ENCODE assay signal across 25 cellular contexts in the genomic region with DNA sequence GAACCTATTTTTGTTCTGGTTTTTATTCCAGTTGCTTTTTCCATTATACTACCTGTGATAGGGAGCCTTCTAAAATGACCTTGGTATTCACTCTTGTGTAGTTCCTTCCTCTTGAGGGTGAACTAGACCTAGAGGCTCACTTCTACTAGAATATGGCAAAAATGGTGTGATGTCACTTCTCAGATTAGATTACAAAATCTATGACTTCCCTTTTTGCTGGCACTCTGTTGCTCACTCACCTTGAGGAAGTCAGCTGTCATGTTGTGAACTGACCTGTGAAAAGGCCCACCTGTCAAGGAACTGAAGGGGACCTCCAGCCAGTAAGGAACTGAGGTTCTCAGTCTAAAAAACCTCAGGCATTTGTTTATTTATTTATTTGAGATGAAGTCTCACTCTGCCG. TPM values are rescaled to one million over a fixed set of nuclear protein-coding genes. Genes with fewer than 3 reads are reported as not detected.
DNase-seq lines count a peak whose midpoint lies in the region; ATAC-seq and TF ChIP-seq lines count a peak whose summit lies in the region.
"Had no signal": no experiment of that assay in that cellular context is flagged by ENCODE, and none has a peak within 500 bp of the region (broad histone marks: within the 10 kb centered on the region; RNA-seq: fewer than 3 reads in every experiment).

No MANE protein-coding gene starts in this region.

- H3K79me2 ChIP-seq in Karpas-422 (ENCODE audit: low read length), result no peaks in the 10 kb centered on the region

- H3K4me1 ChIP-seq in Karpas-422 (ENCODE audit: low read length) (peaks cover 3% of the 10 kb centered on the region; the same call in 1 of the 2 replicates), RWPE2 (ENCODE audit: insufficient read depth, poor library complexity, severe bottlenecking) (peaks cover 15% of the 10 kb centered on the region)
- H3K4me1 ChIP-seq: HAP-1 had no signal

- no peaks in the 10 kb centered on the region for H4K20me1 ChIP-seq in Karpas-422 (ENCODE audit: insufficient read depth, low read depth, low read length)

- H2AFZ ChIP-seq in Karpas-422 (ENCODE audit: low read length), result no peak overlapping the region

- DNase-seq in HL-60 (ENCODE audit: low read depth in 1 of 2, low spot score in 1 of 2), result peak; percentile 0 to 12
- peak; percentile 63 for DNase-seq in Karpas-422
- DNase-seq in RWPE2 (ENCODE audit: low spot score), result no peak
- DNase-seq in epithelial cell of prostate (ENCODE audit: low read depth, low spot score), result no peak
- DNase-seq in HuH-7 (ENCODE audit: low spot score), result no peak
- DNase-seq in type B pancreatic cell (ENCODE audit: extremely low spot score, unreplicated experiment), result no peak
- no peak for DNase-seq in NCI-H1048 (lab: John Stamatoyannopoulos, UW)
- DNase-seq: C1 segment of cervical spinal cord; CD4-positive, alpha-beta memory T cell; COR-L47; DMS53; GOT3; MM.1S; NCI-H1105 treated with DMSO at 0.1 percent for 48 hours; NCI-H146; NCI-H1930; NCI-H2107; NCI-H524; NCI-H774; SHP77 treated with DMSO at 0.1 percent for 48 hours; SW 1271 had no signal

- peaks cover 5% of the 10 kb centered on the region for H3K4me1 Mint-ChIP-seq in type B pancreatic cell (ENCODE audit: unreplicated experiment)

- H3K27me3 ChIP-seq in HL-60 (ENCODE audit: insufficient read depth, poor library complexity, severe bottlenecking), result peaks cover under 1% of the 10 kb centered on the region
- peaks cover 3% of the 10 kb centered on the region; the same call in 1 of the 2 replicates for H3K27me3 ChIP-seq in Karpas-422 (ENCODE audit: low read length)
- H3K27me3 ChIP-seq in RWPE2 (ENCODE audit: insufficient read depth, poor library complexity, severe bottlenecking), result no peaks in the 10 kb centered on the region

- H3K36me3 Mint-ChIP-seq in type B pancreatic cell, result peaks cover 22% of the 10 kb centered on the region

- H3K36me3 ChIP-seq in Karpas-422 (ENCODE audit: insufficient read depth, low read length), result no peaks in the 10 kb centered on the region
- no peaks in the 10 kb centered on the region for H3K36me3 ChIP-seq in RWPE2 (ENCODE audit: low read depth)
- H3K36me3 ChIP-seq: HAP-1 had no signal

- no peak overlapping the region for H3K27ac Mint-ChIP-seq in type B pancreatic cell
- H3K27ac Mint-ChIP-seq: CD4-positive, alpha-beta memory T cell; T-helper 1 cell treated with Interleukin-12 subunit alpha and Interleukin-12 subunit beta and Interleukin-4 antibody, amounts not matched to agents 30 μg/mL and 1 μg/mL, for 36 hours had no signal

- H3K27ac ChIP-seq in HL-60 (replicated peaks), result no peak overlapping the region
- no peak overlapping the region for H3K27ac ChIP-seq in Karpas-422 (ENCODE audit: low read length)
- H3K27ac ChIP-seq in RWPE2 (ENCODE audit: poor library complexity, severe bottlenecking), result peak overlapping the region; percentile 43
- H3K27ac ChIP-seq in epithelial cell of prostate, result peak overlapping the region; percentile 85
- H3K27ac ChIP-seq: RWPE1 had no signal

- no peaks in the 10 kb centered on the region for H3K9me2 ChIP-seq in Karpas-422 (replicated peaks; ENCODE audit: insufficient read depth, low read length)

- H3K27me3 Mint-ChIP-seq in type B pancreatic cell, result no peaks in the 10 kb centered on the region

- no peak overlapping the region for H3K4me3 Mint-ChIP-seq in type B pancreatic cell
- H3K4me3 Mint-ChIP-seq: CD4-positive, alpha-beta memory T cell; T-helper 1 cell treated with Interleukin-12 subunit alpha and Interleukin-12 subunit beta and Interleukin-4 antibody, amounts not matched to agents 30 μg/mL and 1 μg/mL, for 36 hours had no signal

- no peak for ATAC-seq in RWPE2 (ENCODE audit: low read depth)
- ATAC-seq: Panc1 had no signal

- no peaks in the 10 kb centered on the region for H3K9me3 Mint-ChIP-seq in type B pancreatic cell

- peaks cover 7% of the 10 kb centered on the region for H3K9me3 ChIP-seq in Karpas-422 (ENCODE audit: low read length)
- peaks cover 10% of the 10 kb centered on the region for H3K9me3 ChIP-seq in RWPE2 (ENCODE audit: severe bottlenecking)
- H3K9me3 ChIP-seq: HAP-1 had no signal

- H3K4me2 ChIP-seq in Karpas-422 (ENCODE audit: low read depth, low read length, poor library complexity, severe bottlenecking), result no peak overlapping the region

- TF ChIP-seq CTCF in HL-60 (IDR thresholded peaks at IDR 0.05; ENCODE audit: insufficient read depth, low read length) (no peak), RWPE2 (IDR thresholded peaks at IDR 0.05; ENCODE audit: poor library complexity, severe bottlenecking) (no peak), type B pancreatic cell (conservative IDR thresholded peaks at IDR 0.05) (no peak)

- no peak overlapping the region for H3K9ac ChIP-seq in Karpas-422 (ENCODE audit: low read length)

- H3K4me3 ChIP-seq in HL-60 (replicated peaks; ENCODE audit: insufficient read depth, low read length) (no peak overlapping the region), Karpas-422 (ENCODE audit: low read length) (no peak overlapping the region), RWPE2 (ENCODE audit: severe bottlenecking) (no peak overlapping the region)
- H3K4me3 ChIP-seq: HAP-1 had no signal

RNA-seq across cellular contexts. Expression of gene MIPOL1, which starts 5.7 kb away (rescaled TPM):
- not detected in 2 replicates for total RNA-seq in Karpas-422 (2014; rRNA removed; shearing (Covaris generic); ENCODE audit: low replicate concordance)
- total RNA-seq in type B pancreatic cell (ENCODE audit: low replicate concordance), result 6.0 and 14.5 TPM in 2 replicates

RNA-seq across cellular contexts. Expression of gene SLC25A21, which starts 31.0 kb away (rescaled TPM):
- total RNA-seq in Karpas-422 (2014; rRNA removed; shearing (Covaris generic); ENCODE audit: low replicate concordance), result 1.5 and 9.2 TPM in 2 replicates
- total RNA-seq in type B pancreatic cell (ENCODE audit: low replicate concordance), result 0.55 and 0.58 TPM in 2 replicates
- total RNA-seq: CD4-positive, alpha-beta memory T cell had no signal

Comparison
In these comparisons a context has a peak if more than half of its experiments do, and no peak if none do; other contexts are left out.
1. DNase-seq: peak in HL-60 (2 of 2) and Karpas-422 (single experiment); none in RWPE2 (single experiment), epithelial cell of prostate (single experiment), HuH-7 (single experiment), type B pancreatic cell (single experiment) and NCI-H1048 (single experiment).
2. H3K27ac ChIP-seq: peak in RWPE2 (single experiment) and epithelial cell of prostate (single experiment); none in HL-60 (single experiment) and Karpas-422 (single experiment).